7 cellular contexts compared by ENCODE assay signal in genomic region chr20:9838378-9839295, GRCh38. TPM values are rescaled to one million over a fixed set of nuclear protein-coding genes. Genes with fewer than 3 reads are reported as not detected.
DNase-seq lines count a peak whose midpoint lies in the region; ATAC-seq and TF ChIP-seq lines count a peak whose summit lies in the region.

TSS of gene PAK5 (minus strand) at chr20:9839076. CDS start at chr20:9644328, 194,748 bp downstream.

- no peak within 1 kb of the TSS for H3K4me3 ChIP-seq in fibroblast of pulmonary artery (replicated peaks; ENCODE audit: low read depth, low read length)

- no peak for TF ChIP-seq CTCF in fibroblast of pulmonary artery (IDR thresholded peaks at IDR 0.05; ENCODE audit: low read length, missing control alignments)
- TF ChIP-seq CTCF in omental fat pad (IDR thresholded peaks at IDR 0.05): no peak

- ATAC-seq in omental fat pad (ENCODE audit: low FRiP score): peak; percentile 19
- no peak for ATAC-seq in GM19467 (IDR thresholded peaks at IDR 0.05; ENCODE audit: unreplicated experiment)

- DNase-seq in M059J (ENCODE audit: low read depth) (peak; percentile 43), RPMI7951 (ENCODE audit: low read depth) (peak; percentile 26), fibroblast of pulmonary artery (ENCODE audit: low read depth) (peak; percentile 18), omental fat pad (ENCODE audit: low spot score) (no peak), CD1c-positive myeloid dendritic cell (ENCODE audit: extremely low spot score) (no peak)
- no peak for DNase-seq in activated CD8-positive, alpha-beta memory T cell treated with anti-CD3 and anti-CD28 coated beads for 24 hours

RNA-seq across cellular contexts. Expression of gene PAK5, which starts in this region (rescaled TPM):
- 0.05 and 0.10 TPM in 2 replicates for total RNA-seq in M059J (2014; rRNA removed; shearing (Covaris generic))
- not detected in 2 replicates for total RNA-seq in RPMI7951 (2014; rRNA removed; shearing (Covaris generic))
- total RNA-seq in omental fat pad: not detected

Comparison
In these comparisons a context has a peak if more than half of its experiments do, and no peak if none do; other contexts are left out.
1. Peak in DNase-seq in M059J; RNA of the gene not detected or under 1 TPM.
2. Peak in DNase-seq in RPMI7951; RNA of the gene not detected or under 1 TPM.
3. Peak in ATAC-seq in omental fat pad; RNA of the gene not detected or under 1 TPM.